Comparison of ENCODE assay signal across 20 cellular contexts in genomic region chr7:91872928-91873327, GRCh38. TPM values are rescaled to one million over a fixed set of nuclear protein-coding genes. Genes with fewer than 3 reads are reported as not detected.
DNase-seq lines count a peak whose midpoint lies in the region; ATAC-seq, FAIRE-seq and TF ChIP-seq lines count a peak whose summit lies in the region.
"Had no signal": no experiment of that assay in that cellular context is flagged by ENCODE, and none has a peak within 500 bp of the region (broad histone marks: within the 10 kb centered on the region; RNA-seq: fewer than 3 reads in every experiment).

No MANE protein-coding gene starts in this region.

- POLR2A ChIA-PET in A549 (lab: Yijun Ruan, JAX) = no interaction called here

- H3K9ac ChIP-seq in SK-N-MC (ENCODE audit: insufficient read length) = no peak overlapping the region

- H3K9me3 ChIP-seq in A549 (no peaks in the 10 kb centered on the region), SK-N-MC (ENCODE audit: low read depth, low read length) (0 out of 2 replicates have a peak, but pooled peaks cover 4% of the 10 kb centered on the region)
- H3K9me3 ChIP-seq: Caco-2, HAP-1 had no signal

- no peak for TF ChIP-seq CTCF in A549 (IDR thresholded peaks at IDR 0.05)
- no peak for TF ChIP-seq CTCF in progenitor cell of endocrine pancreas (IDR thresholded peaks at IDR 0.05; ENCODE audit: unreplicated experiment)

- H3K36me3 ChIP-seq in SK-N-MC (ENCODE audit: insufficient read depth, low read length) = peaks cover 58% of the 10 kb centered on the region

- FAIRE-seq in A549 (lab: Jason Lieb, UNC) = no peak
- FAIRE-seq: G401.6, GM12892, H54 had no signal

- no peak overlapping the region for H3K4me3 ChIP-seq in A549
- no peak overlapping the region for H3K4me3 ChIP-seq in SK-N-MC
- H3K4me3 ChIP-seq: HAP-1 had no signal

- peaks cover 7 to 27% of the 10 kb centered on the region in 2 donors for H3K36me3 Mint-ChIP-seq in activated T-cell treated with anti-CD3 and anti-CD28 coated beads, Interleukin-2, amount 50 U/mL, for 72 hours (ENCODE audit: insufficient read depth in 2 of 2)
- peaks cover 20% of the 10 kb centered on the region for H3K36me3 Mint-ChIP-seq in progenitor cell of endocrine pancreas (ENCODE audit: insufficient read depth)

- no peak overlapping the region for H3K4me2 ChIP-seq in A549

- peak overlapping the region; percentile 80 for H3K27ac Mint-ChIP-seq in activated T-cell treated with anti-CD3 and anti-CD28 coated beads, Interleukin-2, amount 50 U/mL, for 72 hours
- H3K27ac Mint-ChIP-seq in progenitor cell of endocrine pancreas = peak overlapping the region; percentile 21
- H3K27ac Mint-ChIP-seq: CD4-positive, CD25-positive, alpha-beta regulatory T cell; CD8-positive, alpha-beta T cell; HFFc6 had no signal

- H3K9me3 Mint-ChIP-seq in activated T-cell treated with anti-CD3 and anti-CD28 coated beads, Interleukin-2, amount 50 U/mL, for 72 hours = no peaks in the 10 kb centered on the region
- no peaks in the 10 kb centered on the region for H3K9me3 Mint-ChIP-seq in progenitor cell of endocrine pancreas (ENCODE audit: low read depth)
- H3K9me3 Mint-ChIP-seq: CD8-positive, alpha-beta T cell; HFFc6 had no signal

- H3K27me3 Mint-ChIP-seq in activated T-cell treated with anti-CD3 and anti-CD28 coated beads, Interleukin-2, amount 50 U/mL, for 72 hours (ENCODE audit: low read depth) = no peaks in the 10 kb centered on the region
- H3K27me3 Mint-ChIP-seq in progenitor cell of endocrine pancreas = no peaks in the 10 kb centered on the region
- H3K27me3 Mint-ChIP-seq: CD4-positive, CD25-positive, alpha-beta regulatory T cell had no signal

- no peaks in the 10 kb centered on the region for H3K4me1 ChIP-seq in A549
- H3K4me1 ChIP-seq: Caco-2 had no signal

- no peak overlapping the region for H3K27ac ChIP-seq in A549
- H3K27ac ChIP-seq in SK-N-MC = peak overlapping the region; percentile 51; the same call in 1 of the 2 replicates
- H3K27ac ChIP-seq: 22Rv1, C4-2B had no signal

- no peak overlapping the region for H3K4me3 Mint-ChIP-seq in activated T-cell treated with anti-CD3 and anti-CD28 coated beads, Interleukin-2, amount 50 U/mL, for 72 hours
- H3K4me3 Mint-ChIP-seq in progenitor cell of endocrine pancreas (ENCODE audit: low read depth) = no peak overlapping the region
- H3K4me3 Mint-ChIP-seq: CD4-positive, CD25-positive, alpha-beta regulatory T cell; CD8-positive, alpha-beta T cell; HFFc6 had no signal

- H3K4me1 Mint-ChIP-seq in activated T-cell treated with anti-CD3 and anti-CD28 coated beads, Interleukin-2, amount 50 U/mL, for 72 hours (ENCODE audit: low read depth) = peaks cover 17% of the 10 kb centered on the region
- peaks cover 5% of the 10 kb centered on the region for H3K4me1 Mint-ChIP-seq in progenitor cell of endocrine pancreas (ENCODE audit: low read depth)

- no peak for ATAC-seq in activated T-cell treated with anti-CD3 and anti-CD28 coated beads, Interleukin-2, amount 50 U/mL, for 72 hours (replicated peaks in 1 of 2)
- ATAC-seq in A549 = no peak
- ATAC-seq in HG03108 (IDR thresholded peaks at IDR 0.05; ENCODE audit: unreplicated experiment) = no peak
- ATAC-seq: CD8-positive, alpha-beta T cell had no signal

- CTCF ChIA-PET in A549 (lab: Yijun Ruan, JAX) = interaction anchor here (6.6 kb wide), 1 partner anchor 8 kb away, joined by 31 read pairs; the partner anchor contains the start of gene MTERF1

- no peak for DNase-seq in activated T-cell treated with anti-CD3 and anti-CD28 coated beads, Interleukin-2, amount 50 U/mL, for 72 hours
- DNase-seq in activated T-cell treated with anti-CD3 and anti-CD28 coated beads for 4 hours (no peak), A549 (ENCODE audit: low read depth in 1 of 2, low spot score in 1 of 2) (no peak), SK-N-MC (ENCODE audit: low read depth, low spot score) (no peak), progenitor cell of endocrine pancreas (ENCODE audit: low spot score, unreplicated experiment) (no peak), C1 segment of cervical spinal cord (lab: John Stamatoyannopoulos, UW) (no peak)
- DNase-seq: Caco-2; CD4-positive, CD25-positive, alpha-beta regulatory T cell; CD8-positive, alpha-beta T cell; DMS153; DND-41; GOT3; HFFc6 had no signal

- TF ChIP-seq POLR2A in A549 (IDR thresholded peaks at IDR 0.05; ENCODE audit: low read length) = no peak

- no peak for TF ChIP-seq RAD21 in A549 (conservative IDR thresholded peaks at IDR 0.05 in 1 of 2, IDR thresholded peaks at IDR 0.05 in 1 of 2)

- TF ChIP-seq EP300 in A549 (IDR thresholded peaks at IDR 0.05) = no peak

TF ChIP-seq in A549, 52 proteins besides CTCF, POLR2A, EP300 and RAD21:
- TF ChIP-seq PHF8 (IDR thresholded peaks at IDR 0.05; ENCODE audit: borderline replicate concordance, low read depth) (no peak), MAFK (IDR thresholded peaks at IDR 0.05; ENCODE audit: partially characterized antibody) (peak; percentile 53)

RNA-seq across cellular contexts. Expression of gene MTERF1, which starts 7.6 kb away (rescaled TPM):
- total RNA-seq in activated T-cell treated with anti-CD3 and anti-CD28 coated beads, Interleukin-2, amount 50 U/mL, for 72 hours = 10 to 100 TPM; 15.6 to 23.4 TPM
- polyA plus RNA-seq in A549 (2011; rRNA removed) = 16.4 and 20.1 TPM in 2 replicates
- 3.9 and 4.3 TPM in 2 replicates for polyA plus RNA-seq in A549 (2012; cell fraction: cytosol; rRNA removed)
- polyA plus RNA-seq in A549 (2012; cell fraction: nucleus; rRNA removed) = 2.4 and 2.5 TPM in 2 replicates
- polyA plus RNA-seq in A549 (2017; fragmentation: RNase III; extraction: RNeasy Plus Mini Kit Qiagen cat#74134 plus additional on column Dnase treatment) = 12.8 to 14.4 TPM (median 14.4 TPM) in 3 replicates
- 4.8 and 8.7 TPM in 2 replicates for polyA minus RNA-seq in A549 (2011; rRNA and poly(A)+ RNA removed)
- 18.6 and 19.5 TPM in 2 replicates for total RNA-seq in progenitor cell of endocrine pancreas
